Comparison of ENCODE assay signal across 8 cellular contexts in genomic region chr6:99467509-99468106, GRCh38. TPM values are rescaled to one million over a fixed set of nuclear protein-coding genes. Genes with fewer than 3 reads are reported as not detected.
DNase-seq lines count a peak whose midpoint lies in the region; ATAC-seq, FAIRE-seq and TF ChIP-seq lines count a peak whose summit lies in the region.

No MANE protein-coding gene starts in this region.

- CTCF ChIA-PET in HCT116 (lab: Charles Lee), result interaction anchor here (0.9 to 1.6 kb wide), 10 partner anchors 10 to 400 kb away, joined by 3 to 15 read pairs (median 3); no protein-coding TSS in a partner anchor
- CTCF ChIA-PET in H1 (lab: Charles Lee; ENCODE audit: partially characterized antibody), result interaction anchor here (0.7 to 2.0 kb wide), 6 partner anchors 8 to 268 kb away, joined by 3 to 5 read pairs (median 4); no protein-coding TSS in a partner anchor

- intact Hi-C loops in HCT116 (cut with micrococcal nuclease), result loop anchor here (1.0 to 10.0 kb wide), 4 partner anchors 279 to 631 kb away; no protein-coding TSS in a partner anchor

- H3K4me2 ChIP-seq in HCT116 (ENCODE audit: low read length), result no peak overlapping the region
- no peak overlapping the region for H3K4me2 ChIP-seq in H1 (ENCODE audit: insufficient read depth in 1 of 2, low read depth in 2 of 2, low read length in 2 of 2)

- H3K23me2 ChIP-seq in H1 (ENCODE audit: low read depth, low read length), result no peaks in the 10 kb centered on the region

- TF ChIP-seq POLR2A in HCT116 (IDR thresholded peaks at IDR 0.05; ENCODE audit: borderline replicate concordance, extremely low read depth, insufficient read depth, insufficient read length) (no peak), H1 (IDR thresholded peaks at IDR 0.05; ENCODE audit: control extremely low read depth in 1 of 2, low read depth in 2 of 2, low read length in 2 of 2) (no peak)

- 30% methylated on average over 3 of the region's 3 CpGs; no CpG with 5 or more reads in 1 of the 2 experiments for WGBS in H1 (ENCODE audit: extremely low coverage in 1 of 2, insufficient coverage in 1 of 2, insufficient read length in 1 of 2, insufficient replicate concordance in 2 of 2, low coverage in 1 of 2, low lambda C conversion rate in 2 of 2, missing lambda C conversion rate in 1 of 2), 2 experiments

- H3K9ac ChIP-seq in HCT116 (ENCODE audit: low read length), result no peak overlapping the region
- no peak overlapping the region for H3K9ac ChIP-seq in H1 (replicated peaks in 1 of 4; ENCODE audit: extremely low read depth in 1 of 4, low read depth in 3 of 4, low read length in 3 of 4)

- peaks cover 9% of the 10 kb centered on the region for H3K36me3 Mint-ChIP-seq in osteocyte (ENCODE audit: unreplicated experiment)

- H3K27me3 Mint-ChIP-seq in osteocyte (ENCODE audit: unreplicated experiment), result no peaks in the 10 kb centered on the region

- H2BK120ac ChIP-seq in H1 (replicated peaks; ENCODE audit: low read depth, low read length), result no peak overlapping the region

- H3K36me3 ChIP-seq in HCT116 (ENCODE audit: control insufficient read depth in 1 of 2, insufficient read depth in 2 of 2, low read length in 2 of 2) (no peaks in the 10 kb centered on the region), H1 (ENCODE audit: control insufficient read depth in 2 of 4, insufficient read depth in 4 of 4, low read length in 3 of 4) (peaks cover 0 to 14% (median 2%) of the 10 kb centered on the region in 4 experiments; a peak in 3 of 8 replicates)

- peak; percentile 25 for DNase-seq in EL
- DNase-seq in HCT116 (ENCODE audit: low read depth, low spot score), result no peak
- DNase-seq in NOMO-1 treated with DMSO at 0.1 percent for 48 hours (lab: John Stamatoyannopoulos, UW; ENCODE audit: unreplicated experiment), result peak; percentile 31
- no peak for DNase-seq in H1 (ENCODE audit: low read depth in 1 of 2, low spot score in 2 of 2)
- DNase-seq in osteocyte (ENCODE audit: extremely low spot score, unreplicated experiment), result no peak
- no peak for DNase-seq in anterior cingulate cortex (lab: John Stamatoyannopoulos, UW)

- no peak overlapping the region for H3K18ac ChIP-seq in H1 (ENCODE audit: extremely low read depth, low read length)

- ATAC-seq in HCT116 (no peak), GM18909 (IDR thresholded peaks at IDR 0.05; ENCODE audit: poor library complexity, unreplicated experiment) (no peak), GM19035 (IDR thresholded peaks at IDR 0.05; ENCODE audit: unreplicated experiment) (no peak)

- no peak overlapping the region for H3K23ac ChIP-seq in H1 (ENCODE audit: insufficient read length)

- no peak overlapping the region for H3K4ac ChIP-seq in H1 (replicated peaks; ENCODE audit: insufficient read length, low read depth, low read length)

- no peak overlapping the region for H3K4me3 Mint-ChIP-seq in osteocyte (ENCODE audit: unreplicated experiment)

- H3K4me3 ChIP-seq in HCT116 (replicated peaks in 1 of 2; ENCODE audit: low read depth in 1 of 2, low read length in 2 of 2) (no peak overlapping the region), H1 (ENCODE audit: extremely low read depth in 1 of 4, insufficient read depth in 2 of 4, low read depth in 3 of 4, low read length in 4 of 4) (no peak overlapping the region)

- TF ChIP-seq EP300 in H1 (IDR thresholded peaks at IDR 0.05; ENCODE audit: borderline replicate concordance in 1 of 2, low read depth in 2 of 2, low read length in 2 of 2), result no peak

- no peak overlapping the region for H4K8ac ChIP-seq in H1 (ENCODE audit: extremely low read depth, insufficient read depth, low read length)

- POLR2A ChIA-PET in HCT116 (lab: Charles Lee), result no interaction called here
- POLR2A ChIA-PET in H1 (lab: Charles Lee; ENCODE audit: partially characterized antibody), result no interaction called here

- no peaks in the 10 kb centered on the region for H3K79me1 ChIP-seq in H1 (ENCODE audit: low read depth, low read length)

- H3K4me1 Mint-ChIP-seq in osteocyte (ENCODE audit: unreplicated experiment), result no peaks in the 10 kb centered on the region

- no peak overlapping the region for H2BK12ac ChIP-seq in H1 (ENCODE audit: low read depth, low read length)

- no peak overlapping the region for H4K5ac ChIP-seq in H1 (ENCODE audit: insufficient read length, low read depth, low read length)

- peak; percentile 75 for TF ChIP-seq RAD21 in HCT116 (IDR thresholded peaks at IDR 0.05; ENCODE audit: low read depth)
- peak; percentile 59 to 67 for TF ChIP-seq RAD21 in H1 (IDR thresholded peaks at IDR 0.05 in 1 of 2, conservative IDR thresholded peaks at IDR 0.05 in 1 of 2; ENCODE audit: low read depth in 2 of 2, low read length in 2 of 2)

- no peak overlapping the region for H4K91ac ChIP-seq in H1 (replicated peaks; ENCODE audit: insufficient read length, low read length)

- no peaks in the 10 kb centered on the region for H3K9me2 ChIP-seq in HCT116 (ENCODE audit: insufficient read depth)

- no peak overlapping the region for H3K56ac ChIP-seq in H1 (replicated peaks; ENCODE audit: insufficient read length, low read depth, low read length)

- FAIRE-seq in H1 (lab: Jason Lieb, UNC), result no peak

- no peak overlapping the region for H2AFZ ChIP-seq in HCT116 (ENCODE audit: low read depth, low read length, poor library complexity, severe bottlenecking)
- no peak overlapping the region for H2AFZ ChIP-seq in H1 (ENCODE audit: low read length)

- H3K79me2 ChIP-seq in HCT116 (ENCODE audit: insufficient read depth, low read length) (no peaks in the 10 kb centered on the region), H1 (ENCODE audit: control insufficient read depth in 1 of 2, insufficient read depth in 2 of 2, low read length in 2 of 2) (no peaks in the 10 kb centered on the region)

- RAD21 ChIA-PET in HCT116 (lab: Charles Lee; ENCODE audit: low non-redundant PET in 1 of 2, low total read pairs in 2 of 2, uncharacterized antibody in 2 of 2, unreplicated experiment in 2 of 2), result no interaction called here

- H3K4me1 ChIP-seq in HCT116 (ENCODE audit: control insufficient read depth in 1 of 2, insufficient read depth in 2 of 2, low read length in 2 of 2) (no peaks in the 10 kb centered on the region), H1 (replicated peaks in 1 of 4; ENCODE audit: control insufficient read depth in 3 of 4, insufficient read depth in 4 of 4, low read length in 3 of 4) (no peaks in the 10 kb centered on the region)

- no TSS peak for BruUV-seq in HCT116 (replicated peaks; lab: Mats Ljungman, UMichigan)

- H4K20me1 ChIP-seq in HCT116 (ENCODE audit: insufficient read depth) (no peaks in the 10 kb centered on the region), H1 (replicated peaks in 1 of 2; ENCODE audit: control insufficient read depth in 1 of 2, insufficient read depth in 2 of 2, low read length in 2 of 2) (no peaks in the 10 kb centered on the region)

- no peak overlapping the region for H3K14ac ChIP-seq in H1 (ENCODE audit: insufficient read length)

- H2BK5ac ChIP-seq in H1 (ENCODE audit: low read depth, low read length), result no peak overlapping the region

- H3K27ac ChIP-seq in HCT116 (ENCODE audit: low read depth, low read length) (no peak overlapping the region), H1 (ENCODE audit: low read depth, low read length) (no peak overlapping the region)

- H2BK15ac ChIP-seq in H1 (ENCODE audit: low read length), result no peak overlapping the region

- TF ChIP-seq CTCF in HCT116 (IDR thresholded peaks at IDR 0.05 in 2 of 3, conservative IDR thresholded peaks at IDR 0.05 in 1 of 3; ENCODE audit: borderline replicate concordance in 1 of 3, insufficient read depth in 1 of 3, low read depth in 2 of 3, low read length in 2 of 3) (peak; percentile 60 to 64 (median 61)), H1 (IDR thresholded peaks at IDR 0.05; ENCODE audit: control extremely low read depth in 1 of 3, insufficient read depth in 1 of 3, low read depth in 1 of 3, low read length in 3 of 3) (peak in 2 of 3 experiments; percentile 32 to 39; a peak in 2 of 4 replicates), osteocyte (IDR thresholded peaks at IDR 0.05) (peak; percentile 77)

- no peak overlapping the region for H2BK20ac ChIP-seq in H1 (ENCODE audit: low read length)

- no peaks in the 10 kb centered on the region for H3K9me3 Mint-ChIP-seq in osteocyte (ENCODE audit: unreplicated experiment)

- H3K27ac Mint-ChIP-seq in osteocyte (ENCODE audit: unreplicated experiment), result no peak overlapping the region

- H3K27me3 ChIP-seq in HCT116 (ENCODE audit: insufficient read depth, low read length) (no peaks in the 10 kb centered on the region), H1 (replicated peaks in 1 of 4; ENCODE audit: control insufficient read depth in 3 of 4, extremely low read depth in 1 of 4, insufficient read depth in 3 of 4, low read length in 3 of 4) (no peaks in the 10 kb centered on the region)

- no peak overlapping the region for H2AK5ac ChIP-seq in H1 (ENCODE audit: low read depth, low read length)

- no peaks in the 10 kb centered on the region for H3K9me3 ChIP-seq in HCT116 (ENCODE audit: control insufficient read depth in 1 of 2, insufficient read depth in 1 of 2, low read depth in 1 of 2, low read length in 2 of 2)
- H3K9me3 ChIP-seq in H1 (ENCODE audit: insufficient read depth in 2 of 2, low read depth in 1 of 2, low read length in 1 of 2), result no peaks in the 10 kb centered on the region

TF ChIP-seq in H1, 55 proteins besides CTCF, POLR2A, EP300 and RAD21 (continues in another document):
- no peak for TF ChIP-seq BCL11A (IDR thresholded peaks at IDR 0.05; ENCODE audit: low read depth in 2 of 2, low read length in 2 of 2)

RNA-seq across cellular contexts. Expression of gene PNISR, which starts 42.5 kb away (rescaled TPM):
- total RNA-seq in HCT116 (2021; ENCODE audit: unreplicated experiment) (97.1 TPM), osteocyte (93.9 and 96.5 TPM in 2 replicates)
- polyA plus RNA-seq in HCT116 (2012), result 46.7 and 62.5 TPM in 2 replicates
- 122 and 134 TPM in 2 replicates for total RNA-seq in H1 (2021; fragmentation: NEBNext Ultra II Directional; extraction: Animal tissue kit (Norgen Biotek cat#: 25700))
- polyA plus RNA-seq in H1 (2011; rRNA removed), result 40.2 and 41.1 TPM in 2 replicates
- polyA plus RNA-seq in H1 (2011; cell fraction: cytosol; rRNA removed), result 81.7 TPM
- polyA plus RNA-seq in H1 (2011; cell fraction: nucleus; rRNA removed), result 72.1 TPM
- polyA plus RNA-seq in H1 (2012, experiment 1 of 2), result 108 to 177 TPM (median 127 TPM) in 4 replicates
- polyA plus RNA-seq in H1 (2012, experiment 2 of 2), result 7.9 TPM
- polyA plus RNA-seq in H1 (2013, experiment 1 of 2), result 263 TPM
- polyA plus RNA-seq in H1 (2013, experiment 2 of 2), result 219 TPM
- polyA minus RNA-seq in H1 (2011; rRNA and poly(A)+ RNA removed), result 62.1 and 77.1 TPM in 2 replicates
- polyA minus RNA-seq in H1 (2011; cell fraction: cytosol; rRNA and poly(A)+ RNA removed), result 42.3 TPM
- polyA minus RNA-seq in H1 (2011; cell fraction: nucleus; rRNA and poly(A)+ RNA removed), result 143 TPM

RNA-seq across cellular contexts. Expression of gene USP45, which starts 47.6 kb away (rescaled TPM):
- total RNA-seq in HCT116 (2021; ENCODE audit: unreplicated experiment) (16.0 TPM), osteocyte (13.4 and 13.8 TPM in 2 replicates)
- polyA plus RNA-seq in HCT116 (2012), result 3.2 and 5.2 TPM in 2 replicates
- total RNA-seq in H1 (2021; fragmentation: NEBNext Ultra II Directional; extraction: Animal tissue kit (Norgen Biotek cat#: 25700)), result 24.3 and 25.5 TPM in 2 replicates
- 4.2 and 5.8 TPM in 2 replicates for polyA plus RNA-seq in H1 (2011; rRNA removed)
- polyA plus RNA-seq in H1 (2011; cell fraction: cytosol; rRNA removed), result 7.6 TPM
- polyA plus RNA-seq in H1 (2011; cell fraction: nucleus; rRNA removed), result 15.1 TPM
- polyA plus RNA-seq in H1 (2012, experiment 1 of 2), result 10.3 to 30.2 TPM (median 11.8 TPM) in 4 replicates
- 0.68 TPM for polyA plus RNA-seq in H1 (2012, experiment 2 of 2)
- 17.9 TPM for polyA plus RNA-seq in H1 (2013, experiment 1 of 2)
- 17.5 TPM for polyA plus RNA-seq in H1 (2013, experiment 2 of 2)
- 22.4 and 40.8 TPM in 2 replicates for polyA minus RNA-seq in H1 (2011; rRNA and poly(A)+ RNA removed)
- 20.6 TPM for polyA minus RNA-seq in H1 (2011; cell fraction: cytosol; rRNA and poly(A)+ RNA removed)
- polyA minus RNA-seq in H1 (2011; cell fraction: nucleus; rRNA and poly(A)+ RNA removed), result 58.4 TPM

Comparison
In these comparisons a context has a peak if more than half of its experiments do, and no peak if none do; other contexts are left out.
1. DNase-seq: peak in EL (single experiment) and NOMO-1 treated with DMSO at 0.1 percent for 48 hours (single experiment); none in HCT116 (single experiment), H1 (0 of 2), osteocyte (single experiment) and anterior cingulate cortex (0 of 58).
2. Peak in every context shown above with its lines, with median percentiles within 50 percentile points of each other: CTCF ChIP-seq.